ENCODE assay signal across 27 cellular contexts in genomic region chr18:57059366-57059765, GRCh38.
"Had no signal": no experiment of that assay in that cellular context is flagged by ENCODE, and none has a peak within 500 bp of the region (broad histone marks: within the 10 kb centered on the region; RNA-seq: fewer than 3 reads in every experiment).

No MANE protein-coding gene starts in this region.

- H3K27me3 Mint-ChIP-seq: activated CD4-positive, alpha-beta T cell treated with anti-CD3 and anti-CD28 coated beads, Interleukin-2, amount 10 ng/mL, durations not matched to agents 24 days and 14 days had no signal

- H3K36me3 ChIP-seq: esophagus muscularis mucosa, gastrocnemius medialis had no signal

- H3K4me3 ChIP-seq: body of pancreas, esophagus muscularis mucosa, gastrocnemius medialis had no signal

- H3K4me3 Mint-ChIP-seq: activated CD4-positive, alpha-beta memory T cell treated with anti-CD3 and anti-CD28 coated beads for 36 hours; activated CD4-positive, alpha-beta T cell treated with anti-CD3 and anti-CD28 coated beads for 36 hours; activated CD4-positive, alpha-beta T cell treated with anti-CD3 and anti-CD28 coated beads, Interleukin-2, amount 10 ng/mL, durations not matched to agents 24 days and 14 days; activated CD8-positive, alpha-beta memory T cell treated with anti-CD3 and anti-CD28 coated beads, Interleukin-2, amount 10 ng/mL, durations not matched to agents 7 days and 5 days; activated CD8-positive, alpha-beta T cell treated with anti-CD3 and anti-CD28 coated beads, Interleukin-2, amount 10 ng/mL, durations not matched to agents 7 days and 5 days; activated naive CD4-positive, alpha-beta T cell treated with anti-CD3 and anti-CD28 coated beads, Interleukin-2, amount 10 ng/mL, durations not matched to agents 7 days and 5 days; activated naive CD8-positive, alpha-beta T cell; activated T-cell treated with anti-CD3 and anti-CD28 coated beads, Interleukin-2, amount 50 U/mL, for 72 hours; effector memory CD8-positive, alpha-beta T cell had no signal

- ATAC-seq: activated CD4-positive, alpha-beta T cell treated with anti-CD3 and anti-CD28 coated beads for 36 hours; activated CD8-positive, alpha-beta memory T cell treated with anti-CD3 and anti-CD28 coated beads, Interleukin-2, amount 10 ng/mL, durations not matched to agents 7 days and 5 days; activated CD8-positive, alpha-beta T cell treated with anti-CD3 and anti-CD28 coated beads, Interleukin-2, amount 10 ng/mL, durations not matched to agents 7 days and 5 days; activated T-cell treated with anti-CD3 and anti-CD28 coated beads, Interleukin-2, amount 50 U/mL, for 72 hours; body of pancreas; effector memory CD8-positive, alpha-beta T cell; foreskin keratinocyte; gastrocnemius medialis had no signal

- H3K27ac ChIP-seq: body of pancreas, esophagus muscularis mucosa, foreskin keratinocyte, gastrocnemius medialis had no signal

- H3K9me3 ChIP-seq: body of pancreas, esophagus muscularis mucosa, gastrocnemius medialis had no signal

- H3K4me1 Mint-ChIP-seq: activated CD4-positive, alpha-beta T cell treated with anti-CD3 and anti-CD28 coated beads, Interleukin-2, amount 10 ng/mL, durations not matched to agents 24 days and 14 days; activated naive CD4-positive, alpha-beta T cell treated with anti-CD3 and anti-CD28 coated beads, Interleukin-2, amount 10 ng/mL, durations not matched to agents 7 days and 5 days had no signal

- H3K27me3 ChIP-seq: body of pancreas, esophagus muscularis mucosa, foreskin keratinocyte, gastrocnemius medialis had no signal

- H3K36me3 Mint-ChIP-seq: activated CD4-positive, alpha-beta memory T cell treated with anti-CD3 and anti-CD28 coated beads for 36 hours; activated CD8-positive, alpha-beta memory T cell treated with anti-CD3 and anti-CD28 coated beads, Interleukin-2, amount 10 ng/mL, durations not matched to agents 7 days and 5 days; activated naive CD4-positive, alpha-beta T cell treated with anti-CD3 and anti-CD28 coated beads, Interleukin-2, amount 10 ng/mL, durations not matched to agents 7 days and 5 days; activated naive CD8-positive, alpha-beta T cell had no signal

- DNase-seq: activated CD4-positive, alpha-beta memory T cell treated with anti-CD3 and anti-CD28 coated beads for 36 hours; activated CD4-positive, alpha-beta T cell treated with anti-CD3 and anti-CD28 coated beads for 36 hours; activated CD4-positive, alpha-beta T cell treated with anti-CD3 and anti-CD28 coated beads, Interleukin-2, amount 10 ng/mL, durations not matched to agents 24 days and 14 days; activated CD4-positive, CD25-positive, alpha-beta regulatory T cell; activated CD4-positive, CD25-positive, alpha-beta regulatory T cell treated with anti-CD3 and anti-CD28 coated beads, Interleukin-2, amount 50 U/mL, for 72 hours; activated CD8-positive, alpha-beta memory T cell treated with anti-CD3 and anti-CD28 coated beads, Interleukin-2, amount 10 ng/mL, durations not matched to agents 7 days and 5 days; activated CD8-positive, alpha-beta memory T cell treated with anti-CD3 and anti-CD28 coated beads, Interleukin-2, amount 50 U/mL, for 4 hours; activated CD8-positive, alpha-beta T cell treated with anti-CD3 and anti-CD28 coated beads, Interleukin-2, amount 10 ng/mL, durations not matched to agents 7 days and 5 days; activated gamma-delta T cell; activated naive CD4-positive, alpha-beta T cell; activated naive CD4-positive, alpha-beta T cell treated with anti-CD3 and anti-CD28 coated beads, Interleukin-2, amount 10 ng/mL, durations not matched to agents 7 days and 5 days; activated T-cell treated with anti-CD3 and anti-CD28 coated beads, Interleukin-2, amount 50 U/mL, for 1 hour; activated T-cell treated with anti-CD3 and anti-CD28 coated beads, Interleukin-2, amount 50 U/mL, for 72 hours; amniotic stem cell; anterior cingulate cortex; body of pancreas; caudate nucleus; cortex of kidney; dermis blood vessel endothelial cell; effector CD4-positive, alpha-beta T cell; effector memory CD8-positive, alpha-beta T cell; erythroblast; foreskin keratinocyte; gastrocnemius medialis; T-helper 2 cell had no signal

- H3K27ac Mint-ChIP-seq: activated CD4-positive, alpha-beta memory T cell treated with anti-CD3 and anti-CD28 coated beads for 36 hours; activated CD4-positive, alpha-beta T cell treated with anti-CD3 and anti-CD28 coated beads for 36 hours; activated CD4-positive, alpha-beta T cell treated with anti-CD3 and anti-CD28 coated beads, Interleukin-2, amount 10 ng/mL, durations not matched to agents 24 days and 14 days; activated CD8-positive, alpha-beta memory T cell treated with anti-CD3 and anti-CD28 coated beads, Interleukin-2, amount 10 ng/mL, durations not matched to agents 7 days and 5 days; activated CD8-positive, alpha-beta T cell treated with anti-CD3 and anti-CD28 coated beads, Interleukin-2, amount 10 ng/mL, durations not matched to agents 7 days and 5 days; activated naive CD4-positive, alpha-beta T cell treated with anti-CD3 and anti-CD28 coated beads, Interleukin-2, amount 10 ng/mL, durations not matched to agents 7 days and 5 days; activated naive CD8-positive, alpha-beta T cell; activated T-cell treated with anti-CD3 and anti-CD28 coated beads, Interleukin-2, amount 50 U/mL, for 72 hours; effector memory CD8-positive, alpha-beta T cell had no signal

- H3K4me1 ChIP-seq: body of pancreas, esophagus muscularis mucosa, foreskin keratinocyte, gastrocnemius medialis had no signal
